In genomic region chr2:237471457-237472186, GRCh38 we compare ENCODE assay signal across 8 cellular contexts. TPM values are rescaled to one million over a fixed set of nuclear protein-coding genes. Genes with fewer than 3 reads are reported as not detected.
DNase-seq lines count a peak whose midpoint lies in the region; ATAC-seq lines count a peak whose summit lies in the region.

No MANE protein-coding gene starts in this region.

- peak; percentile 32 for DNase-seq in activated naive CD4-positive, alpha-beta T cell treated with Interleukin-2 at 50 U/mL for 16 hours
- DNase-seq in activated naive CD4-positive, alpha-beta T cell treated with anti-CD3 and anti-CD28 coated beads, Interleukin-2, amount 50 U/mL, for 72 hours (ENCODE audit: low spot score in 2 of 2) = no peak
- DNase-seq in NCI-H2196 treated with DMSO at 0.1 percent for 48 hours (lab: John Stamatoyannopoulos, UW; ENCODE audit: unreplicated experiment) = peak; percentile 47
- no peak for DNase-seq in activated naive CD8-positive, alpha-beta T cell treated with anti-CD3 and anti-CD28 coated beads, Interleukin-2, amount 10 ng/mL, durations not matched to agents 7 days and 5 days
- DNase-seq in iPS-NIHi7 (ENCODE audit: extremely low spot score) = peak; percentile 88
- no peak for DNase-seq in stimulated activated effector memory CD8-positive, alpha-beta T cell treated with anti-CD3 and anti-CD28 coated beads, Interleukin-12 subunit alpha, Interleukin-12 subunit beta, amount 100 ng/mL, for 72 hours (ENCODE audit: low spot score in 2 of 2)
- DNase-seq in Ammon's horn (ENCODE audit: low spot score) = no peak
- DNase-seq in NCI-H187 treated with DMSO at 0.1 percent for 48 hours (lab: John Stamatoyannopoulos, UW) = no peak

- H3K36me3 Mint-ChIP-seq in activated naive CD4-positive, alpha-beta T cell treated with anti-CD3 and anti-CD28 coated beads, Interleukin-2, amount 50 U/mL, for 72 hours = no peaks in the 10 kb centered on the region
- H3K36me3 Mint-ChIP-seq in activated naive CD8-positive, alpha-beta T cell treated with anti-CD3 and anti-CD28 coated beads, Interleukin-2, amount 10 ng/mL, durations not matched to agents 7 days and 5 days = no peaks in the 10 kb centered on the region
- H3K36me3 Mint-ChIP-seq in stimulated activated effector memory CD8-positive, alpha-beta T cell treated with anti-CD3 and anti-CD28 coated beads, Interleukin-12 subunit alpha, Interleukin-12 subunit beta, amount 100 ng/mL, for 72 hours = no peaks in the 10 kb centered on the region

- H3K9me3 Mint-ChIP-seq in activated naive CD4-positive, alpha-beta T cell treated with anti-CD3 and anti-CD28 coated beads, Interleukin-2, amount 50 U/mL, for 72 hours = no peaks in the 10 kb centered on the region
- H3K9me3 Mint-ChIP-seq in activated naive CD8-positive, alpha-beta T cell treated with anti-CD3 and anti-CD28 coated beads, Interleukin-2, amount 10 ng/mL, durations not matched to agents 7 days and 5 days = no peaks in the 10 kb centered on the region
- no peaks in the 10 kb centered on the region for H3K9me3 Mint-ChIP-seq in stimulated activated effector memory CD8-positive, alpha-beta T cell treated with anti-CD3 and anti-CD28 coated beads, Interleukin-12 subunit alpha, Interleukin-12 subunit beta, amount 100 ng/mL, for 72 hours

- H3K27me3 Mint-ChIP-seq in activated naive CD8-positive, alpha-beta T cell treated with anti-CD3 and anti-CD28 coated beads, Interleukin-2, amount 10 ng/mL, durations not matched to agents 7 days and 5 days = peaks cover 2% of the 10 kb centered on the region

- POLR2A ChIA-PET in activated naive CD8-positive, alpha-beta T cell treated with anti-CD3 and anti-CD28 coated beads, Interleukin-2, amount 10 ng/mL, durations not matched to agents 7 days and 5 days (lab: Charles Lee) = no interaction called here

- H3K4me1 Mint-ChIP-seq in activated naive CD8-positive, alpha-beta T cell treated with anti-CD3 and anti-CD28 coated beads, Interleukin-2, amount 10 ng/mL, durations not matched to agents 7 days and 5 days = peaks cover 2% of the 10 kb centered on the region
- peaks cover 35% of the 10 kb centered on the region for H3K4me1 Mint-ChIP-seq in stimulated activated effector memory CD8-positive, alpha-beta T cell treated with anti-CD3 and anti-CD28 coated beads, Interleukin-12 subunit alpha, Interleukin-12 subunit beta, amount 100 ng/mL, for 72 hours

- H3K27ac Mint-ChIP-seq in activated naive CD4-positive, alpha-beta T cell treated with anti-CD3 and anti-CD28 coated beads, Interleukin-2, amount 50 U/mL, for 72 hours = no peak overlapping the region
- H3K27ac Mint-ChIP-seq in activated naive CD8-positive, alpha-beta T cell treated with anti-CD3 and anti-CD28 coated beads, Interleukin-2, amount 10 ng/mL, durations not matched to agents 7 days and 5 days = no peak overlapping the region
- H3K27ac Mint-ChIP-seq in stimulated activated effector memory CD8-positive, alpha-beta T cell treated with anti-CD3 and anti-CD28 coated beads, Interleukin-12 subunit alpha, Interleukin-12 subunit beta, amount 100 ng/mL, for 72 hours = no peak overlapping the region

- no peak overlapping the region for H3K4me3 Mint-ChIP-seq in activated naive CD8-positive, alpha-beta T cell treated with anti-CD3 and anti-CD28 coated beads, Interleukin-2, amount 10 ng/mL, durations not matched to agents 7 days and 5 days
- no peak overlapping the region for H3K4me3 Mint-ChIP-seq in stimulated activated effector memory CD8-positive, alpha-beta T cell treated with anti-CD3 and anti-CD28 coated beads, Interleukin-12 subunit alpha, Interleukin-12 subunit beta, amount 100 ng/mL, for 72 hours

- ATAC-seq in activated naive CD4-positive, alpha-beta T cell treated with anti-CD3 and anti-CD28 coated beads, Interleukin-2, amount 50 U/mL, for 72 hours = no peak
- peak; percentile 25 for ATAC-seq in activated naive CD8-positive, alpha-beta T cell treated with anti-CD3 and anti-CD28 coated beads, Interleukin-2, amount 10 ng/mL, durations not matched to agents 7 days and 5 days (ENCODE audit: low read depth)
- ATAC-seq in stimulated activated effector memory CD8-positive, alpha-beta T cell treated with anti-CD3 and anti-CD28 coated beads, Interleukin-12 subunit alpha, Interleukin-12 subunit beta, amount 100 ng/mL, for 72 hours = peak; percentile 34

RNA-seq across cellular contexts. Expression of gene MLPH, which starts 15.4 kb away (rescaled TPM):
- total RNA-seq in activated naive CD4-positive, alpha-beta T cell treated with anti-CD3 and anti-CD28 coated beads, Interleukin-2, amount 50 U/mL, for 72 hours = not detected
- not detected for total RNA-seq in activated naive CD8-positive, alpha-beta T cell treated with anti-CD3 and anti-CD28 coated beads, Interleukin-2, amount 10 ng/mL, durations not matched to agents 7 days and 5 days

RNA-seq across cellular contexts. Expression of gene COL6A3, which starts 57.7 kb away (rescaled TPM):
- 10 to 100 TPM; 13.6 to 31.6 TPM for total RNA-seq in activated naive CD4-positive, alpha-beta T cell treated with anti-CD3 and anti-CD28 coated beads, Interleukin-2, amount 50 U/mL, for 72 hours
- total RNA-seq in activated naive CD8-positive, alpha-beta T cell treated with anti-CD3 and anti-CD28 coated beads, Interleukin-2, amount 10 ng/mL, durations not matched to agents 7 days and 5 days = under 1 TPM; 0.19 to 0.45 TPM

Comparison
In these comparisons a context has a peak if more than half of its experiments do, and no peak if none do; other contexts are left out.
1. DNase-seq: peak in activated naive CD4-positive, alpha-beta T cell treated with Interleukin-2 at 50 U/mL for 16 hours (single experiment), NCI-H2196 treated with DMSO at 0.1 percent for 48 hours (single experiment) and iPS-NIHi7 (single experiment); none in activated naive CD4-positive, alpha-beta T cell treated with anti-CD3 and anti-CD28 coated beads, Interleukin-2, amount 50 U/mL, for 72 hours (0 of 2), activated naive CD8-positive, alpha-beta T cell treated with anti-CD3 and anti-CD28 coated beads, Interleukin-2, amount 10 ng/mL, durations not matched to agents 7 days and 5 days (single experiment), stimulated activated effector memory CD8-positive, alpha-beta T cell treated with anti-CD3 and anti-CD28 coated beads, Interleukin-12 subunit alpha, Interleukin-12 subunit beta, amount 100 ng/mL, for 72 hours (0 of 2), Ammon's horn (single experiment) and NCI-H187 treated with DMSO at 0.1 percent for 48 hours (single experiment).
2. ATAC-seq: peak in activated naive CD8-positive, alpha-beta T cell treated with anti-CD3 and anti-CD28 coated beads, Interleukin-2, amount 10 ng/mL, durations not matched to agents 7 days and 5 days (single experiment) and stimulated activated effector memory CD8-positive, alpha-beta T cell treated with anti-CD3 and anti-CD28 coated beads, Interleukin-12 subunit alpha, Interleukin-12 subunit beta, amount 100 ng/mL, for 72 hours (single experiment); none in activated naive CD4-positive, alpha-beta T cell treated with anti-CD3 and anti-CD28 coated beads, Interleukin-2, amount 50 U/mL, for 72 hours (0 of 2).
3. RNA of gene COL6A3, which starts 57.7 kb away (total RNA-seq): 13.6 to 31.6 TPM in activated naive CD4-positive, alpha-beta T cell treated with anti-CD3 and anti-CD28 coated beads, Interleukin-2, amount 50 U/mL, for 72 hours; 0.19 to 0.45 TPM in activated naive CD8-positive, alpha-beta T cell treated with anti-CD3 and anti-CD28 coated beads, Interleukin-2, amount 10 ng/mL, durations not matched to agents 7 days and 5 days; every median in the first group is over 10 times any median in the second.